ENCODE assay signal across 1 cellular context in the genomic region with DNA sequence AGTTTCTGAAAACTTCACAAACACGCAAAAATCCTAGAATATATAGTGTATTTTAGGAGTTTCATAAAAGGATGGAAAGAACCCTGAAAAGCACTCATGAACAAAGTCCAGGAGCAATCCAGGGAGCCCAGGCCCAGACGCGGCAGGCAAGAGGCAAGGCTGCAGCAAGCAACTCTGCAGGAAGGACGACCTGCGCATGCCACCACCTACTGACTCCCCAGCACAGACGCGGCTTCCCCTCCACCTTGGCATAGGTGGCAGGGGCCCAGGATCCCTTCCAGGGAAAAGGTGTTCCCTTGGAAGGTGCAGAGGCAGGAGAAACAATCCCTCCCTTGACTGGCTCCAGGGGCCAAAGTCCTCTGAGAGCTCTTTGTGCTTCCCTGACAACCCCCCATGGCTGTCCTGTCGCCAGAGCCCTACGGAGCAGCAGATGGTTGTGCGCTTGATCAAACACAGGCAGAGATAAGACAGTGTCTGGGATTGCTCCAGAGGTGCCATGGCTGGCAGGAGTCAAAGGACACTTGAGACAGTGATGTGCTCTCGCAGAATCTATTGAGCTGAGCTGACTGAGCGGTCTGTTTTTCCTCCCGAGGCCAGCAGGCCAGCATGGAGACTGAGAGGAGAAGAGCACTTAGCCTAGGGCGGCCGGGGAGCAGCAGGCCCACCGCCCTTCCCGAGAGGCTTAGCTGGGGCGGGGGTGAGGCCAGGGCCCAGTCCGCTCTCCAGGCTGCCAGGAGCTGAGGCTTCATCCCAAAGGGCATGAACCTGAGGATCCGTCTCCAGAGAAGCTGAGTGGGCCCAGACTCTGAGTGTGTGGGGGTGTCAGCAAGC.
TF ChIP-seq lines count a peak whose summit lies in the region.

No MANE protein-coding gene starts in this region.

TF ChIP-seq in HepG2, 621 proteins besides CTCF, POLR2A, EP300 and RAD21 (continued from another document and continues in another):
- TF ChIP-seq, protein P1, sequence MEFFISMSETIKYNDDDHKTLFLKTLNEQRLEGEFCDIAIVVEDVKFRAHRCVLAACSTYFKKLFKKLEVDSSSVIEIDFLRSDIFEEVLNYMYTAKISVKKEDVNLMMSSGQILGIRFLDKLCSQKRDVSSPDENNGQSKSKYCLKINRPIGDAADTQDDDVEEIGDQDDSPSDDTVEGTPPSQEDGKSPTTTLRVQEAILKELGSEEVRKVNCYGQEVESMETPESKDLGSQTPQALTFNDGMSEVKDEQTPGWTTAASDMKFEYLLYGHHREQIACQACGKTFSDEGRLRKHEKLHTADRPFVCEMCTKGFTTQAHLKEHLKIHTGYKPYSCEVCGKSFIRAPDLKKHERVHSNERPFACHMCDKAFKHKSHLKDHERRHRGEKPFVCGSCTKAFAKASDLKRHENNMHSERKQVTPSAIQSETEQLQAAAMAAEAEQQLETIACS (CRISPR knock-in tag; IDR thresholded peaks at IDR 0.05), result no peak
- TF ChIP-seq NR2C2 (CRISPR knock-in tag; IDR thresholded peaks at IDR 0.05; ENCODE audit: borderline replicate concordance) (peak; percentile 51; the same call in 1 of the 2 replicates), NCOR1 (IDR thresholded peaks at IDR 0.05; ENCODE audit: borderline replicate concordance, low read length) (peak; percentile 86), FOXO1 (CRISPR knock-in tag; IDR thresholded peaks at IDR 0.05) (peak; percentile 54), NR2F2 (IDR thresholded peaks at IDR 0.05; ENCODE audit: borderline replicate concordance, low read depth) (no peak), HDAC1 (CRISPR knock-in tag; IDR thresholded peaks at IDR 0.05) (peak; percentile 46; the same call in 1 of the 2 replicates), IKZF5 (CRISPR knock-in tag; IDR thresholded peaks at IDR 0.05) (peak; percentile 93; the same call in 1 of the 2 replicates), ZMYM3 (CRISPR knock-in tag; IDR thresholded peaks at IDR 0.05) (0 out of 2 replicates have a peak, but pooled peaks have one; percentile 13), HOXD1 (CRISPR knock-in tag; IDR thresholded peaks at IDR 0.05) (peak; percentile 26; the same call in 1 of the 2 replicates), MTA1 (CRISPR knock-in tag; IDR thresholded peaks at IDR 0.05; ENCODE audit: borderline replicate concordance) (peak; percentile 88; the same call in 1 of the 2 replicates), PCBP2 (optimal IDR thresholded peaks at IDR 0.05; ENCODE audit: low read depth, low read length, poor library complexity, severe bottlenecking) (no peak), SOX6 (IDR thresholded peaks at IDR 0.05) (no peak), SOX6 (CRISPR knock-in tag; IDR thresholded peaks at IDR 0.05) (peak; percentile 83), GATAD2A (CRISPR knock-in tag; IDR thresholded peaks at IDR 0.05) (peak; percentile 81), PCBP1 (IDR thresholded peaks at IDR 0.05; ENCODE audit: borderline replicate concordance, low read depth, low read length) (no peak), DR1 (CRISPR knock-in tag; IDR thresholded peaks at IDR 0.05) (no peak), ZNF891 (CRISPR knock-in tag; IDR thresholded peaks at IDR 0.05) (peak; percentile 72; the same call in 1 of the 2 replicates), TMF1 (CRISPR knock-in tag; IDR thresholded peaks at IDR 0.05; ENCODE audit: low read depth) (no peak), ZNF614 (CRISPR knock-in tag; IDR thresholded peaks at IDR 0.05; ENCODE audit: borderline replicate concordance) (peak; percentile 77; the same call in 1 of the 2 replicates), ZFYVE20 (CRISPR knock-in tag; IDR thresholded peaks at IDR 0.05; ENCODE audit: borderline replicate concordance, low read depth) (no peak), ZNF333 (CRISPR knock-in tag; IDR thresholded peaks at IDR 0.05; ENCODE audit: borderline replicate concordance) (no peak), ZSCAN12 (CRISPR knock-in tag; IDR thresholded peaks at IDR 0.05) (no peak), KDM1A (CRISPR knock-in tag; IDR thresholded peaks at IDR 0.05) (0 out of 2 replicates have a peak, but pooled peaks have one; percentile 12), POLR2AphosphoS2 (IDR thresholded peaks at IDR 0.05; ENCODE audit: low read depth, low read length) (no peak), SSRP1 (CRISPR knock-in tag; IDR thresholded peaks at IDR 0.05) (0 out of 2 replicates have a peak, but pooled peaks have one; percentile 41), HOXA3 (CRISPR knock-in tag; IDR thresholded peaks at IDR 0.05) (peak; percentile 77), IKZF1 (IDR thresholded peaks at IDR 0.05) (no peak), ATF1 (CRISPR knock-in tag; IDR thresholded peaks at IDR 0.05) (no peak), ZNF276 (CRISPR knock-in tag; IDR thresholded peaks at IDR 0.05; ENCODE audit: low read depth) (peak; percentile 51; the same call in 1 of the 2 replicates), TFAP4 (IDR thresholded peaks at IDR 0.05; ENCODE audit: borderline replicate concordance, low read depth) (peak; percentile 56; the same call in 1 of the 2 replicates), ONECUT2 (CRISPR knock-in tag; IDR thresholded peaks at IDR 0.05) (0 out of 2 replicates have a peak, but pooled peaks have one; percentile 22), CC2D1A (CRISPR knock-in tag; IDR thresholded peaks at IDR 0.05) (no peak)
- TF ChIP-seq, protein P2, sequence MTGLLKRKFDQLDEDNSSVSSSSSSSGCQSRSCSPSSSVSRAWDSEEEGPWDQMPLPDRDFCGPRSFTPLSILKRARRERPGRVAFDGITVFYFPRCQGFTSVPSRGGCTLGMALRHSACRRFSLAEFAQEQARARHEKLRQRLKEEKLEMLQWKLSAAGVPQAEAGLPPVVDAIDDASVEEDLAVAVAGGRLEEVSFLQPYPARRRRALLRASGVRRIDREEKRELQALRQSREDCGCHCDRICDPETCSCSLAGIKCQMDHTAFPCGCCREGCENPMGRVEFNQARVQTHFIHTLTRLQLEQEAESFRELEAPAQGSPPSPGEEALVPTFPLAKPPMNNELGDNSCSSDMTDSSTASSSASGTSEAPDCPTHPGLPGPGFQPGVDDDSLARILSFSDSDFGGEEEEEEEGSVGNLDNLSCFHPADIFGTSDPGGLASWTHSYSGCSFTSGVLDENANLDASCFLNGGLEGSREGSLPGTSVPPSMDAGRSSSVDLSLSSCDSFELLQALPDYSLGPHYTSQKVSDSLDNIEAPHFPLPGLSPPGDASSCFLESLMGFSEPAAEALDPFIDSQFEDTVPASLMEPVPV (CRISPR knock-in tag; IDR thresholded peaks at IDR 0.05), result no peak
- TF ChIP-seq, protein P3, sequence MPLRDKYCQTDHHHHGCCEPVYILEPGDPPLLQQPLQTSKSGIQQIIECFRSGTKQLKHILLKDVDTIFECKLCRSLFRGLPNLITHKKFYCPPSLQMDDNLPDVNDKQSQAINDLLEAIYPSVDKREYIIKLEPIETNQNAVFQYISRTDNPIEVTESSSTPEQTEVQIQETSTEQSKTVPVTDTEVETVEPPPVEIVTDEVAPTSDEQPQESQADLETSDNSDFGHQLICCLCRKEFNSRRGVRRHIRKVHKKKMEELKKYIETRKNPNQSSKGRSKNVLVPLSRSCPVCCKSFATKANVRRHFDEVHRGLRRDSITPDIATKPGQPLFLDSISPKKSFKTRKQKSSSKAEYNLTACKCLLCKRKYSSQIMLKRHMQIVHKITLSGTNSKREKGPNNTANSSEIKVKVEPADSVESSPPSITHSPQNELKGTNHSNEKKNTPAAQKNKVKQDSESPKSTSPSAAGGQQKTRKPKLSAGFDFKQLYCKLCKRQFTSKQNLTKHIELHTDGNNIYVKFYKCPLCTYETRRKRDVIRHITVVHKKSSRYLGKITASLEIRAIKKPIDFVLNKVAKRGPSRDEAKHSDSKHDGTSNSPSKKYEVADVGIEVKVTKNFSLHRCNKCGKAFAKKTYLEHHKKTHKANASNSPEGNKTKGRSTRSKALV (CRISPR knock-in tag; IDR thresholded peaks at IDR 0.05), result 0 out of 2 replicates have a peak, but pooled peaks have one; percentile 66
- TF ChIP-seq, protein P4, sequence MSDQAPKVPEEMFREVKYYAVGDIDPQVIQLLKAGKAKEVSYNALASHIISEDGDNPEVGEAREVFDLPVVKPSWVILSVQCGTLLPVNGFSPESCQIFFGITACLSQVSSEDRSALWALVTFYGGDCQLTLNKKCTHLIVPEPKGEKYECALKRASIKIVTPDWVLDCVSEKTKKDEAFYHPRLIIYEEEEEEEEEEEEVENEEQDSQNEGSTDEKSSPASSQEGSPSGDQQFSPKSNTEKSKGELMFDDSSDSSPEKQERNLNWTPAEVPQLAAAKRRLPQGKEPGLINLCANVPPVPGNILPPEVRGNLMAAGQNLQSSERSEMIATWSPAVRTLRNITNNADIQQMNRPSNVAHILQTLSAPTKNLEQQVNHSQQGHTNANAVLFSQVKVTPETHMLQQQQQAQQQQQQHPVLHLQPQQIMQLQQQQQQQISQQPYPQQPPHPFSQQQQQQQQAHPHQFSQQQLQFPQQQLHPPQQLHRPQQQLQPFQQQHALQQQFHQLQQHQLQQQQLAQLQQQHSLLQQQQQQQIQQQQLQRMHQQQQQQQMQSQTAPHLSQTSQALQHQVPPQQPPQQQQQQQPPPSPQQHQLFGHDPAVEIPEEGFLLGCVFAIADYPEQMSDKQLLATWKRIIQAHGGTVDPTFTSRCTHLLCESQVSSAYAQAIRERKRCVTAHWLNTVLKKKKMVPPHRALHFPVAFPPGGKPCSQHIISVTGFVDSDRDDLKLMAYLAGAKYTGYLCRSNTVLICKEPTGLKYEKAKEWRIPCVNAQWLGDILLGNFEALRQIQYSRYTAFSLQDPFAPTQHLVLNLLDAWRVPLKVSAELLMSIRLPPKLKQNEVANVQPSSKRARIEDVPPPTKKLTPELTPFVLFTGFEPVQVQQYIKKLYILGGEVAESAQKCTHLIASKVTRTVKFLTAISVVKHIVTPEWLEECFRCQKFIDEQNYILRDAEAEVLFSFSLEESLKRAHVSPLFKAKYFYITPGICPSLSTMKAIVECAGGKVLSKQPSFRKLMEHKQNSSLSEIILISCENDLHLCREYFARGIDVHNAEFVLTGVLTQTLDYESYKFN (CRISPR knock-in tag; conservative IDR thresholded peaks at IDR 0.05), result peak; percentile 70
- TF ChIP-seq, protein P5, sequence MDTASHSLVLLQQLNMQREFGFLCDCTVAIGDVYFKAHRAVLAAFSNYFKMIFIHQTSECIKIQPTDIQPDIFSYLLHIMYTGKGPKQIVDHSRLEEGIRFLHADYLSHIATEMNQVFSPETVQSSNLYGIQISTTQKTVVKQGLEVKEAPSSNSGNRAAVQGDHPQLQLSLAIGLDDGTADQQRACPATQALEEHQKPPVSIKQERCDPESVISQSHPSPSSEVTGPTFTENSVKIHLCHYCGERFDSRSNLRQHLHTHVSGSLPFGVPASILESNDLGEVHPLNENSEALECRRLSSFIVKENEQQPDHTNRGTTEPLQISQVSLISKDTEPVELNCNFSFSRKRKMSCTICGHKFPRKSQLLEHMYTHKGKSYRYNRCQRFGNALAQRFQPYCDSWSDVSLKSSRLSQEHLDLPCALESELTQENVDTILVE (CRISPR knock-in tag; IDR thresholded peaks at IDR 0.05), result 0 out of 2 replicates have a peak, but pooled peaks have one; percentile 25
- TF ChIP-seq, protein P6, sequence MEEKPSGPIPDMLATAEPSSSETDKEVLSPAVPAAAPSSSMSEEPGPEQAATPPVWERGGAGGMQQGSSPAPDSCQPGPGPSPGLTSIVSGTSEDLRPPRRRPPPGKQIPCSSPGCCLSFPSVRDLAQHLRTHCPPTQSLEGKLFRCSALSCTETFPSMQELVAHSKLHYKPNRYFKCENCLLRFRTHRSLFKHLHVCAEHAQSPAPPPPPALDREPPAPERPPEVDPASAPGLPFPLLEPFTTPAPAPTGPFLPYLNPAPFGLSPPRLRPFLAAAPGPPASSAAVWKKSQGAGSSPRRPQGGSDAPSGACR (CRISPR knock-in tag; IDR thresholded peaks at IDR 0.05), result no peak
- TF ChIP-seq, protein P7, sequence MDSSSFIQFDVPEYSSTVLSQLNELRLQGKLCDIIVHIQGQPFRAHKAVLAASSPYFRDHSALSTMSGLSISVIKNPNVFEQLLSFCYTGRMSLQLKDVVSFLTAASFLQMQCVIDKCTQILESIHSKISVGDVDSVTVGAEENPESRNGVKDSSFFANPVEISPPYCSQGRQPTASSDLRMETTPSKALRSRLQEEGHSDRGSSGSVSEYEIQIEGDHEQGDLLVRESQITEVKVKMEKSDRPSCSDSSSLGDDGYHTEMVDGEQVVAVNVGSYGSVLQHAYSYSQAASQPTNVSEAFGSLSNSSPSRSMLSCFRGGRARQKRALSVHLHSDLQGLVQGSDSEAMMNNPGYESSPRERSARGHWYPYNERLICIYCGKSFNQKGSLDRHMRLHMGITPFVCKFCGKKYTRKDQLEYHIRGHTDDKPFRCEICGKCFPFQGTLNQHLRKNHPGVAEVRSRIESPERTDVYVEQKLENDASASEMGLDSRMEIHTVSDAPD (CRISPR knock-in tag; IDR thresholded peaks at IDR 0.05), result peak; percentile 49; the same call in 1 of the 2 replicates
